In genomic region chr11:62881579-62882427, GRCh38 we compare ENCODE assay signal across 8 cellular contexts.
DNase-seq lines count a peak whose midpoint lies in the region; ATAC-seq, FAIRE-seq and TF ChIP-seq lines count a peak whose summit lies in the region.

No MANE protein-coding gene starts in this region.

- H3K27me3 ChIP-seq in layer of hippocampus (ENCODE audit: control insufficient read depth, insufficient read depth, low read length), result no peaks in the 10 kb centered on the region

- peak; percentile 49 for TF ChIP-seq CTCF in 22Rv1 (IDR thresholded peaks at IDR 0.05)

- H3K27ac ChIP-seq in 22Rv1 (peak overlapping the region; percentile 99), layer of hippocampus (ENCODE audit: low read depth, low read length) (peak overlapping the region; percentile 98)

- peak; percentile 43 for ATAC-seq in HG02973 (IDR thresholded peaks at IDR 0.05; ENCODE audit: unreplicated experiment)

- FAIRE-seq in GM18507 (lab: Jason Lieb, UNC), result no peak

- DNase-seq in GM18507 (ENCODE audit: extremely low spot score, insufficient read length, low read depth) (peak; percentile 72), NCI-H2107 (lab: John Stamatoyannopoulos, UW) (peak; percentile 89)
- peak; percentile 85 to 90 (median 88) for DNase-seq in activated CD4-positive, CD25-positive, alpha-beta regulatory T cell (lab: John Stamatoyannopoulos, UW)
- peak; percentile 89 for DNase-seq in central memory CD4-positive, alpha-beta T cell
- peak; percentile 85 to 94 (median 90) for DNase-seq in stimulated activated CD4-positive, alpha-beta T cell treated with anti-CD3 and anti-CD28 coated beads, Interleukin-1b, Interleukin-23, amount 100 ng/mL, for 24 hours (ENCODE audit: low read depth in 4 of 4, low spot score in 1 of 4)

Comparison
In these comparisons a context has a peak if more than half of its experiments do, and no peak if none do; other contexts are left out.
1. Peak in every context shown above with its lines: DNase-seq, ATAC-seq and H3K27ac ChIP-seq.